ENCODE assay signal across 25 cellular contexts in genomic region chr17:66143657-66144282, GRCh38. TPM values are rescaled to one million over a fixed set of nuclear protein-coding genes. Genes with fewer than 3 reads are reported as not detected.
A peak's percentile ranks its signal among the peaks of the same experiment; 100 is the strongest.
DNase-seq lines count a peak whose midpoint lies in the region; ATAC-seq, FAIRE-seq and TF ChIP-seq lines count a peak whose summit lies in the region.
"Had no signal": no experiment of that assay in that cellular context is flagged by ENCODE, and none has a peak within 500 bp of the region (broad histone marks: within the 10 kb centered on the region; RNA-seq: fewer than 3 reads in every experiment).

No MANE protein-coding gene starts in this region.

- peak; percentile 68 for ATAC-seq in PC-3
- ATAC-seq in pancreas, result no peak
- no peak for ATAC-seq in activated CD8-positive, alpha-beta memory T cell treated with anti-CD3 and anti-CD28 coated beads, Interleukin-2, amount 10 ng/mL, durations not matched to agents 7 days and 5 days

- H3K27me3 ChIP-seq in DOHH2 (ENCODE audit: control insufficient read depth, low read length) (no peaks in the 10 kb centered on the region), PC-3 (ENCODE audit: low read length) (no peaks in the 10 kb centered on the region), pancreas (no peaks in the 10 kb centered on the region), prostate gland (replicated peaks; ENCODE audit: insufficient read depth) (no peaks in the 10 kb centered on the region)

- H4K20me1 ChIP-seq in DOHH2 (ENCODE audit: control insufficient read depth, insufficient read depth, low read depth, low read length) (no peaks in the 10 kb centered on the region), PC-3 (ENCODE audit: low read length) (no peaks in the 10 kb centered on the region)

- POLR2A ChIA-PET in PC-3 (lab: Charles Lee; ENCODE audit: unreplicated experiment), result no interaction called here

- no peak overlapping the region for H3K27ac Mint-ChIP-seq in activated CD8-positive, alpha-beta memory T cell treated with anti-CD3 and anti-CD28 coated beads, Interleukin-2, amount 10 ng/mL, durations not matched to agents 7 days and 5 days
- H3K27ac Mint-ChIP-seq: CD4-positive, CD25-positive, alpha-beta regulatory T cell; CD8-positive, alpha-beta memory T cell had no signal

- H3K9me2 ChIP-seq in DOHH2 (replicated peaks; ENCODE audit: control insufficient read depth, low read length) (no peaks in the 10 kb centered on the region), PC-3 (replicated peaks; ENCODE audit: low read length) (no peaks in the 10 kb centered on the region)

- 90 to 94% methylated on average over 2 of the region's 2 CpGs for WGBS in pancreas, 2 donors
- WGBS in prostate gland, result 41% methylated on average over 2 of the region's 2 CpGs

- peak; percentile 47 for FAIRE-seq in pancreas (lab: Jason Lieb, UNC)
- FAIRE-seq: G401.6, GM12891, GM18507, HTR-8/SVneo had no signal

- TF ChIP-seq POLR2A in prostate gland (IDR thresholded peaks at IDR 0.05), result no peak

- no peaks in the 10 kb centered on the region for H3K9me3 Mint-ChIP-seq in activated CD8-positive, alpha-beta memory T cell treated with anti-CD3 and anti-CD28 coated beads, Interleukin-2, amount 10 ng/mL, durations not matched to agents 7 days and 5 days (ENCODE audit: low read depth)
- H3K9me3 Mint-ChIP-seq: CD4-positive, CD25-positive, alpha-beta regulatory T cell; CD8-positive, alpha-beta memory T cell had no signal

- H3K27me3 Mint-ChIP-seq in activated CD8-positive, alpha-beta memory T cell treated with anti-CD3 and anti-CD28 coated beads, Interleukin-2, amount 10 ng/mL, durations not matched to agents 7 days and 5 days, result peaks cover 4% of the 10 kb centered on the region
- H3K27me3 Mint-ChIP-seq: CD4-positive, CD25-positive, alpha-beta regulatory T cell; CD8-positive, alpha-beta memory T cell had no signal

- peaks cover 4% of the 10 kb centered on the region; the same call in 1 of the 2 replicates for H3K9me3 ChIP-seq in DOHH2 (ENCODE audit: control insufficient read depth, insufficient read depth, low read length)
- H3K9me3 ChIP-seq in PC-3 (ENCODE audit: low read length), result no peaks in the 10 kb centered on the region
- H3K9me3 ChIP-seq in pancreas, result no peaks in the 10 kb centered on the region
- H3K9me3 ChIP-seq in prostate gland, result no peaks in the 10 kb centered on the region
- H3K9me3 ChIP-seq: BE2C, HAP-1 had no signal

- H3K4me2 ChIP-seq in DOHH2 (ENCODE audit: low read length) (peak overlapping the region; percentile 70), PC-3 (ENCODE audit: low read length) (no peak overlapping the region)

- no TSS peak for BruUV-seq in PC-3 (replicated peaks; lab: Mats Ljungman, UMichigan)

- intact Hi-C loops in PC-3 (cut with micrococcal nuclease) (loop anchor here (10.0 kb wide), 1 partner anchor 109 kb away; no protein-coding TSS in a partner anchor), pancreas (cut with DNase I) (no loop called here), prostate gland (cut with DNase I) (no loop called here)

- peak; percentile 8 for DNase-seq in PC-3
- peak; percentile 30 for DNase-seq in fibroblast of peridontal ligament (ENCODE audit: extremely low read depth)
- no peak for DNase-seq in pancreas
- DNase-seq in activated CD8-positive, alpha-beta memory T cell treated with anti-CD3 and anti-CD28 coated beads, Interleukin-2, amount 50 U/mL, for 4 hours, result no peak
- no peak for DNase-seq in activated CD8-positive, alpha-beta memory T cell treated with anti-CD3 and anti-CD28 coated beads, Interleukin-2, amount 10 ng/mL, durations not matched to agents 7 days and 5 days
- DNase-seq in ACHN, result no peak
- DNase-seq in prostate gland (ENCODE audit: low spot score), result no peak
- DNase-seq: 8988T; BE2C; C1 segment of cervical spinal cord; CD4-positive, CD25-positive, alpha-beta regulatory T cell; CD8-positive, alpha-beta memory T cell; COR-L47; DMS 273 treated with DMSO at 0.1 percent for 48 hours; DMS53; DND-41; GM23248; IMR-90 had no signal

- H3K27ac ChIP-seq in DOHH2 (ENCODE audit: low read depth, low read length) (peak overlapping the region; percentile 79), PC-3 (ENCODE audit: low read length) (no peak overlapping the region), pancreas (no peak overlapping the region), prostate gland (no peak overlapping the region)
- H3K27ac ChIP-seq: GM23248, HL-60 had no signal

- no peak overlapping the region for H2AFZ ChIP-seq in PC-3 (ENCODE audit: low read length)
- H2AFZ ChIP-seq: GM23248 had no signal

- H3K4me1 ChIP-seq in DOHH2 (ENCODE audit: control insufficient read depth, low read length) (peaks cover 69% of the 10 kb centered on the region), PC-3 (ENCODE audit: insufficient read depth, low read length) (no peaks in the 10 kb centered on the region), pancreas (no peaks in the 10 kb centered on the region), prostate gland (replicated peaks) (no peaks in the 10 kb centered on the region)
- H3K4me1 ChIP-seq: BE2C, HAP-1 had no signal

- no peaks in the 10 kb centered on the region for H3K4me1 Mint-ChIP-seq in activated CD8-positive, alpha-beta memory T cell treated with anti-CD3 and anti-CD28 coated beads, Interleukin-2, amount 10 ng/mL, durations not matched to agents 7 days and 5 days

- H3K36me3 ChIP-seq in DOHH2 (ENCODE audit: control insufficient read depth, low read length) (peaks cover 6% of the 10 kb centered on the region), PC-3 (ENCODE audit: low read depth, low read length) (no peaks in the 10 kb centered on the region), pancreas (no peaks in the 10 kb centered on the region), prostate gland (no peaks in the 10 kb centered on the region)
- H3K36me3 ChIP-seq: BE2C, HAP-1 had no signal

- H3K9ac ChIP-seq in PC-3 (ENCODE audit: low read length), result no peak overlapping the region
- H3K9ac ChIP-seq: GM23248 had no signal

- H3K4me3 ChIP-seq in DOHH2 (ENCODE audit: low read length) (peak overlapping the region; percentile 57; the same call in 1 of the 2 replicates), PC-3 (ENCODE audit: low read length) (no peak overlapping the region), pancreas (no peak overlapping the region), prostate gland (no peak overlapping the region)
- H3K4me3 ChIP-seq: GM23248, HAP-1 had no signal

- H3K79me2 ChIP-seq in DOHH2 (ENCODE audit: control insufficient read depth, low read length) (no peaks in the 10 kb centered on the region), PC-3 (ENCODE audit: low read length) (no peaks in the 10 kb centered on the region)

- CTCF ChIA-PET in PC-3 (lab: Charles Lee), result no interaction called here
- CTCF ChIA-PET in activated CD8-positive, alpha-beta memory T cell treated with anti-CD3 and anti-CD28 coated beads, Interleukin-2, amount 10 ng/mL, durations not matched to agents 7 days and 5 days (lab: Charles Lee), result interaction anchor here (1.9 kb wide), 1 partner anchor 21 kb away, joined by 3 read pairs; no protein-coding TSS in a partner anchor

- in situ Hi-C loops in ACHN (cut with HindIII; ENCODE audit: low pct_ligation_motif_present, low pct_unique_long_range_greater_than_20kb, low sequenced_read_pairs), result no loop called here

- no peak overlapping the region for H3K4me3 Mint-ChIP-seq in activated CD8-positive, alpha-beta memory T cell treated with anti-CD3 and anti-CD28 coated beads, Interleukin-2, amount 10 ng/mL, durations not matched to agents 7 days and 5 days
- H3K4me3 Mint-ChIP-seq: CD8-positive, alpha-beta memory T cell had no signal

- peaks cover 1% of the 10 kb centered on the region for H3K36me3 Mint-ChIP-seq in activated CD8-positive, alpha-beta memory T cell treated with anti-CD3 and anti-CD28 coated beads, Interleukin-2, amount 10 ng/mL, durations not matched to agents 7 days and 5 days
- H3K36me3 Mint-ChIP-seq: CD4-positive, CD25-positive, alpha-beta regulatory T cell had no signal

- TF ChIP-seq CTCF in DOHH2 (IDR thresholded peaks at IDR 0.05; ENCODE audit: low read depth, low read length, poor library complexity, severe bottlenecking), result no peak
- no peak for TF ChIP-seq CTCF in PC-3 (conservative IDR thresholded peaks at IDR 0.05; ENCODE audit: low read depth, low read length)
- no peak for TF ChIP-seq CTCF in pancreas (IDR thresholded peaks at IDR 0.05)
- no peak for TF ChIP-seq CTCF in prostate gland (IDR thresholded peaks at IDR 0.05)

- H3F3A ChIP-seq in DOHH2 (ENCODE audit: control insufficient read depth, insufficient read depth) (peaks cover 11% of the 10 kb centered on the region), PC-3 (ENCODE audit: low read length, unreplicated experiment) (no peaks in the 10 kb centered on the region)

RNA-seq across cellular contexts. Expression of gene CEP112, which starts 48.2 kb away (rescaled TPM):
- total RNA-seq in PC-3 (2014; rRNA removed), result 3.3 and 6.5 TPM in 2 replicates
- 10 to 100 TPM in 3 of 6 donors, 1 to 10 TPM in 3; 8.4 to 11.4 (median 10.2) TPM for total RNA-seq in pancreas
- polyA plus RNA-seq in pancreas, result 1 to 10 TPM; 8.8 to 9.8 TPM
- 1 to 10 TPM; 3.1 to 5.0 TPM for total RNA-seq in activated CD8-positive, alpha-beta memory T cell treated with anti-CD3 and anti-CD28 coated beads, Interleukin-2, amount 10 ng/mL, durations not matched to agents 7 days and 5 days
- 10 to 100 TPM in 1 of 2 donors, 1 to 10 TPM in 1; 2.3 to 22.8 TPM for total RNA-seq in prostate gland

Comparison
In these comparisons a context has a peak if more than half of its experiments do, and no peak if none do; other contexts are left out.
1. DNase-seq: peak in PC-3 (single experiment) and fibroblast of peridontal ligament (single experiment); none in pancreas (0 of 6), activated CD8-positive, alpha-beta memory T cell treated with anti-CD3 and anti-CD28 coated beads, Interleukin-2, amount 50 U/mL, for 4 hours (single experiment), activated CD8-positive, alpha-beta memory T cell treated with anti-CD3 and anti-CD28 coated beads, Interleukin-2, amount 10 ng/mL, durations not matched to agents 7 days and 5 days (single experiment), ACHN (single experiment) and prostate gland (single experiment).